19 cellular contexts compared by ENCODE assay signal in genomic region chr11:78038697-78039313, GRCh38. TPM values are rescaled to one million over a fixed set of nuclear protein-coding genes. Genes with fewer than 3 reads are reported as not detected.
A peak's percentile ranks its signal among the peaks of the same experiment; 100 is the strongest.
DNase-seq lines count a peak whose midpoint lies in the region; ATAC-seq and TF ChIP-seq lines count a peak whose summit lies in the region.
"Had no signal": no experiment of that assay in that cellular context is flagged by ENCODE, and none has a peak within 500 bp of the region (broad histone marks: within the 10 kb centered on the region; RNA-seq: fewer than 3 reads in every experiment).

No MANE protein-coding gene starts in this region.

- H3K9me3 ChIP-seq in mammary epithelial cell (replicated peaks; ENCODE audit: insufficient read depth, low read length), result no peaks in the 10 kb centered on the region
- H3K9me3 ChIP-seq in body of pancreas, result no peaks in the 10 kb centered on the region
- no peaks in the 10 kb centered on the region for H3K9me3 ChIP-seq in mucosa of descending colon

- H3K79me2 ChIP-seq in mammary epithelial cell (ENCODE audit: insufficient read depth, low read length) (no peaks in the 10 kb centered on the region), GM23338 (replicated peaks; ENCODE audit: insufficient read depth) (no peaks in the 10 kb centered on the region)

- no peak overlapping the region for H3K27ac Mint-ChIP-seq in MCF 10A (ENCODE audit: low read depth, unreplicated experiment)
- H3K27ac Mint-ChIP-seq in T-helper 2 cell treated with Interferon-gamma antibody and Interleukin-4, amounts not matched to agents 5 μg/mL and 100 μg/mL, for 36 hours, result no peak overlapping the region
- no peak overlapping the region for H3K27ac Mint-ChIP-seq in GM23338

- ATAC-seq in body of pancreas (peak; percentile 88), mucosa of descending colon (peak; percentile 80), HG03045 (IDR thresholded peaks at IDR 0.05; ENCODE audit: unreplicated experiment) (no peak), GM23338 (no peak)

- no peak overlapping the region for H3K4me3 ChIP-seq in mammary epithelial cell (replicated peaks in 1 of 3; ENCODE audit: insufficient read depth in 1 of 3, low read depth in 2 of 3, low read length in 3 of 3)
- no peak overlapping the region for H3K4me3 ChIP-seq in body of pancreas
- H3K4me3 ChIP-seq in mucosa of descending colon, result no peak overlapping the region
- H3K4me3 ChIP-seq in GM23338, result no peak overlapping the region

- peak; percentile 82 for DNase-seq in MCF 10A (ENCODE audit: unreplicated experiment)
- DNase-seq in mammary epithelial cell, result no peak
- peak; percentile 88 to 92 (median 90) for DNase-seq in body of pancreas
- DNase-seq in mucosa of descending colon, result peak; percentile 70 to 78 (median 77)
- DNase-seq in NCI-H1930 (lab: John Stamatoyannopoulos, UW), result no peak
- no peak for DNase-seq in T-helper 2 cell treated with Interferon-gamma antibody and Interleukin-4, amounts not matched to agents 5 μg/mL and 100 μg/mL, for 36 hours (ENCODE audit: low spot score)
- DNase-seq in GM23338 (ENCODE audit: low spot score), result no peak
- DNase-seq: activated CD4-positive, alpha-beta T cell treated with anti-CD3 and anti-CD28 coated beads for 48 hours; activated T-cell treated with anti-CD3 and anti-CD28 coated beads for 4 hours; caudate nucleus; immature natural killer cell; Karpas-422; NCI-H1694; NCI-H774 had no signal

- no peaks in the 10 kb centered on the region for H3K36me3 Mint-ChIP-seq in MCF 10A (ENCODE audit: insufficient read depth, unreplicated experiment)
- no peaks in the 10 kb centered on the region for H3K36me3 Mint-ChIP-seq in T-helper 2 cell treated with Interferon-gamma antibody and Interleukin-4, amounts not matched to agents 5 μg/mL and 100 μg/mL, for 36 hours (ENCODE audit: low read depth)
- no peaks in the 10 kb centered on the region for H3K36me3 Mint-ChIP-seq in GM23338 (ENCODE audit: low read depth)
- H3K36me3 Mint-ChIP-seq: activated naive CD4-positive, alpha-beta T cell treated with anti-CD3 and anti-CD28 coated beads, Interleukin-2, amount 50 U/mL, for 72 hours; immature natural killer cell had no signal

- H4K20me1 ChIP-seq in mammary epithelial cell (ENCODE audit: insufficient read depth, low read length) (no peaks in the 10 kb centered on the region), GM23338 (replicated peaks; ENCODE audit: insufficient read depth) (no peaks in the 10 kb centered on the region)

- BruUV-seq in MCF 10A (replicated peaks; lab: Mats Ljungman, UMichigan) (no TSS peak), mammary epithelial cell (replicated peaks; lab: Mats Ljungman, UMichigan) (no TSS peak)

- intact Hi-C loops in MCF 10A (cut with micrococcal nuclease), result no loop called here
- intact Hi-C loops in mammary epithelial cell (cut with micrococcal nuclease), result no loop called here
- intact Hi-C loops in body of pancreas (cut with DNase I), result no loop called here
- intact Hi-C loops in mucosa of descending colon (cut with DNase I, micrococcal nuclease), result no loop called here

- H3K27me3 Mint-ChIP-seq in MCF 10A (ENCODE audit: insufficient read depth, unreplicated experiment) (no peaks in the 10 kb centered on the region), GM23338 (ENCODE audit: insufficient read depth, low read depth, poor library complexity) (peaks cover 4% of the 10 kb centered on the region)
- H3K27me3 Mint-ChIP-seq in T-helper 2 cell treated with Interferon-gamma antibody and Interleukin-4, amounts not matched to agents 5 μg/mL and 100 μg/mL, for 36 hours (ENCODE audit: low read depth), result no peaks in the 10 kb centered on the region

- dilution Hi-C loops in mammary epithelial cell (cut with HindIII; ENCODE audit: low sequenced_read_pairs), result no loop called here

- peaks cover 6% of the 10 kb centered on the region; the same call in 1 of the 2 replicates for H3K9me2 ChIP-seq in GM23338 (ENCODE audit: insufficient read depth)

- H3F3A ChIP-seq in GM23338 (replicated peaks; ENCODE audit: low read depth), result no peaks in the 10 kb centered on the region

- H3K4me3 Mint-ChIP-seq in MCF 10A (ENCODE audit: unreplicated experiment) (no peak overlapping the region), GM23338 (no peak overlapping the region)
- no peak overlapping the region for H3K4me3 Mint-ChIP-seq in T-helper 2 cell treated with Interferon-gamma antibody and Interleukin-4, amounts not matched to agents 5 μg/mL and 100 μg/mL, for 36 hours

- WGBS in mammary epithelial cell (ENCODE audit: low coverage, missing lambda C conversion rate), result 90% methylated on average over 8 of the region's 8 CpGs
- WGBS in body of pancreas, 2 donors, result 36 to 42% methylated on average over 8 of the region's 8 CpGs

- in situ Hi-C loops in mammary epithelial cell (cut with MboI; ENCODE audit: low sequenced_read_pairs in 2 of 2), result no loop called here

- no peaks in the 10 kb centered on the region for H3K36me3 ChIP-seq in mammary epithelial cell (ENCODE audit: insufficient read depth, low read length)
- no peaks in the 10 kb centered on the region for H3K36me3 ChIP-seq in body of pancreas (replicated peaks in 1 of 2; ENCODE audit: insufficient read depth in 1 of 2, low read depth in 2 of 2)
- no peaks in the 10 kb centered on the region for H3K36me3 ChIP-seq in mucosa of descending colon (ENCODE audit: low read depth)
- H3K36me3 ChIP-seq in GM23338 (ENCODE audit: insufficient read depth), result no peaks in the 10 kb centered on the region

- no peak for TF ChIP-seq CTCF in MCF 10A (IDR thresholded peaks at IDR 0.05; ENCODE audit: unreplicated experiment)
- TF ChIP-seq CTCF in mammary epithelial cell (conservative IDR thresholded peaks at IDR 0.05 in 1 of 2, IDR thresholded peaks at IDR 0.05 in 1 of 2; ENCODE audit: extremely low read depth in 1 of 2, insufficient read depth in 1 of 2, low read depth in 1 of 2, low read length in 2 of 2), result no peak
- no peak for TF ChIP-seq CTCF in body of pancreas (IDR thresholded peaks at IDR 0.05)
- TF ChIP-seq CTCF in mucosa of descending colon (IDR thresholded peaks at IDR 0.05), result no peak
- no peak for TF ChIP-seq CTCF in GM23338 (conservative IDR thresholded peaks at IDR 0.05; ENCODE audit: low read depth in 2 of 2)

- H2AFZ ChIP-seq in mammary epithelial cell (ENCODE audit: low read depth, low read length) (no peak overlapping the region), GM23338 (no peak overlapping the region)

- H3K27ac ChIP-seq in mammary epithelial cell (ENCODE audit: insufficient read depth, low read depth, low read length) (no peak overlapping the region), body of pancreas (peak overlapping the region; percentile 44 to 88 (median 75)), GM23338 (ENCODE audit: low read depth) (no peak overlapping the region)

- no peak overlapping the region for H3K9ac ChIP-seq in mammary epithelial cell (ENCODE audit: insufficient read depth, low read length)

- CTCF ChIA-PET in MCF 10A (lab: Yijun Ruan, JAX) (interaction anchor here (0.7 to 0.9 kb wide), 2 partner anchors 156 to 883 kb away, joined by 3 read pairs; no protein-coding TSS in a partner anchor), mammary epithelial cell (lab: Charles Lee; ENCODE audit: low non-redundant PET) (no interaction called here)

- H3K4me2 ChIP-seq in mammary epithelial cell (ENCODE audit: insufficient read depth, low read depth, low read length), result no peak overlapping the region
- no peak overlapping the region for H3K4me2 ChIP-seq in GM23338

- peak in 1 of 3 donors; percentile 33 for TF ChIP-seq POLR2A in body of pancreas (IDR thresholded peaks at IDR 0.05)

- H3K9me3 Mint-ChIP-seq in MCF 10A (ENCODE audit: unreplicated experiment) (no peaks in the 10 kb centered on the region), GM23338 (no peaks in the 10 kb centered on the region)
- no peaks in the 10 kb centered on the region for H3K9me3 Mint-ChIP-seq in T-helper 2 cell treated with Interferon-gamma antibody and Interleukin-4, amounts not matched to agents 5 μg/mL and 100 μg/mL, for 36 hours
- H3K9me3 Mint-ChIP-seq: activated naive CD4-positive, alpha-beta T cell treated with anti-CD3 and anti-CD28 coated beads, Interleukin-2, amount 50 U/mL, for 72 hours; immature natural killer cell had no signal

- H3K4me1 ChIP-seq in mammary epithelial cell (ENCODE audit: insufficient read depth, low read length), result peaks cover 23% of the 10 kb centered on the region
- peaks cover 39% of the 10 kb centered on the region for H3K4me1 ChIP-seq in body of pancreas
- H3K4me1 ChIP-seq in mucosa of descending colon (ENCODE audit: low read depth), result peaks cover 45% of the 10 kb centered on the region
- peaks cover 3% of the 10 kb centered on the region for H3K4me1 ChIP-seq in GM23338 (ENCODE audit: insufficient read depth)

- H3K27me3 ChIP-seq in mammary epithelial cell (ENCODE audit: insufficient read depth, low read length) (no peaks in the 10 kb centered on the region), body of pancreas (no peaks in the 10 kb centered on the region), GM23338 (ENCODE audit: insufficient read depth) (no peaks in the 10 kb centered on the region)

- POLR2A ChIA-PET in MCF 10A (lab: Yijun Ruan, JAX), result interaction anchor here (2.0 kb wide), 1 partner anchor 44 kb away, joined by 8 read pairs; the partner anchor contains the start of gene INTS4

- peaks cover 25% of the 10 kb centered on the region for H3K4me1 Mint-ChIP-seq in MCF 10A (ENCODE audit: insufficient read depth, unreplicated experiment)
- peaks cover 10% of the 10 kb centered on the region for H3K4me1 Mint-ChIP-seq in T-helper 2 cell treated with Interferon-gamma antibody and Interleukin-4, amounts not matched to agents 5 μg/mL and 100 μg/mL, for 36 hours (ENCODE audit: low read depth)
- H3K4me1 Mint-ChIP-seq in GM23338, result peaks cover 19% of the 10 kb centered on the region

RNA-seq across cellular contexts. Expression of gene KCTD14, which starts 15.7 kb away (rescaled TPM):
- total RNA-seq in MCF 10A (2022) (1.5 and 2.2 TPM in 2 replicates), mammary epithelial cell (10 to 100 TPM in 1 of 2 donors, 1 to 10 TPM in 1; 7.2 to 11.1 TPM), body of pancreas (10 to 100 TPM in 1 of 2 donors, 1 to 10 TPM in 1; 7.6 to 12.2 TPM), mucosa of descending colon (10 to 100 TPM in 1 of 3 donors, 1 to 10 TPM in 2; 4.3 to 13.2 (median 9.9) TPM)
- polyA plus RNA-seq in mammary epithelial cell (23.2 TPM), GM23338 (2016; fragmentation: Nextera tagmentation; extraction: Ambion mirVana) (5.9 and 8.4 TPM in 2 replicates)
- 18.1 TPM for polyA minus RNA-seq in mammary epithelial cell
- total RNA-seq in GM23338 (2014; rRNA removed; shearing (Covaris generic)), result 14.2 and 19.1 TPM in 2 replicates

RNA-seq across cellular contexts. Expression of gene THRSP, which starts 24.9 kb away (rescaled TPM):
- total RNA-seq in MCF 10A (2022) (not detected in 2 replicates), mammary epithelial cell (not detected), body of pancreas (1 to 10 TPM in 1 of 2 donors, not detected in 1; 6.6 TPM), mucosa of descending colon (under 1 TPM in 2 of 3 donors, not detected in 1; 0.41 to 0.51 TPM)
- polyA plus RNA-seq in mammary epithelial cell (not detected), GM23338 (2016; fragmentation: Nextera tagmentation; extraction: Ambion mirVana) (not detected in 2 replicates)
- polyA minus RNA-seq in mammary epithelial cell, result not detected
- total RNA-seq in GM23338 (2014; rRNA removed; shearing (Covaris generic)), result not detected in 2 replicates
- total RNA-seq: activated naive CD4-positive, alpha-beta T cell treated with anti-CD3 and anti-CD28 coated beads, Interleukin-2, amount 50 U/mL, for 72 hours; glomerular endothelial cell; osteoblast; T-helper 2 cell treated with Interferon-gamma antibody and Interleukin-4, amounts not matched to agents 100 ng/mL and 5 ng/mL, for 36 hours had no signal

RNA-seq across cellular contexts. Expression of gene NDUFC2, which starts 40.9 kb away (rescaled TPM):
- total RNA-seq in MCF 10A (2022) (156 and 186 TPM in 2 replicates), mammary epithelial cell (100 to 1,000 TPM; 108 to 209 TPM), body of pancreas (10 to 100 TPM; 53.7 to 62.0 TPM), mucosa of descending colon (100 to 1,000 TPM; 168 to 208 (median 183) TPM)
- polyA plus RNA-seq in mammary epithelial cell (165 TPM), GM23338 (2016; fragmentation: Nextera tagmentation; extraction: Ambion mirVana) (711 and 755 TPM in 2 replicates)
- 11.5 TPM for polyA minus RNA-seq in mammary epithelial cell
- total RNA-seq in GM23338 (2014; rRNA removed; shearing (Covaris generic)), result 122 and 174 TPM in 2 replicates

RNA-seq across cellular contexts. Expression of gene INTS4, which starts 44.3 kb away (rescaled TPM):
- 21.6 and 25.2 TPM in 2 replicates for total RNA-seq in MCF 10A (2022)
- 10 to 100 TPM; 25.0 to 28.0 TPM for total RNA-seq in mammary epithelial cell
- polyA plus RNA-seq in mammary epithelial cell, result 15.7 TPM
- polyA minus RNA-seq in mammary epithelial cell, result 28.7 TPM
- total RNA-seq in body of pancreas, result 10 to 100 TPM; 22.7 to 30.9 TPM
- 10 to 100 TPM; 22.8 to 31.7 (median 28.3) TPM for total RNA-seq in mucosa of descending colon
- total RNA-seq in GM23338 (2014; rRNA removed; shearing (Covaris generic)), result 47.6 TPM in 2 replicates
- 24.6 and 27.2 TPM in 2 replicates for polyA plus RNA-seq in GM23338 (2016; fragmentation: Nextera tagmentation; extraction: Ambion mirVana)

Comparison
In these comparisons a context has a peak if more than half of its experiments do, and no peak if none do; other contexts are left out.
1. DNase-seq: peak in MCF 10A (single experiment), body of pancreas (4 of 4) and mucosa of descending colon (3 of 3); none in mammary epithelial cell (single experiment), NCI-H1930 (0 of 2), T-helper 2 cell treated with Interferon-gamma antibody and Interleukin-4, amounts not matched to agents 5 μg/mL and 100 μg/mL, for 36 hours (single experiment) and GM23338 (single experiment).
2. H3K27ac ChIP-seq: peak in body of pancreas (4 of 4); none in mammary epithelial cell (single experiment) and GM23338 (single experiment).
3. ATAC-seq: peak in body of pancreas (single experiment) and mucosa of descending colon (single experiment); none in HG03045 (single experiment) and GM23338 (single experiment).